Comparison of ENCODE assay signal across 24 cellular contexts in the genomic region with DNA sequence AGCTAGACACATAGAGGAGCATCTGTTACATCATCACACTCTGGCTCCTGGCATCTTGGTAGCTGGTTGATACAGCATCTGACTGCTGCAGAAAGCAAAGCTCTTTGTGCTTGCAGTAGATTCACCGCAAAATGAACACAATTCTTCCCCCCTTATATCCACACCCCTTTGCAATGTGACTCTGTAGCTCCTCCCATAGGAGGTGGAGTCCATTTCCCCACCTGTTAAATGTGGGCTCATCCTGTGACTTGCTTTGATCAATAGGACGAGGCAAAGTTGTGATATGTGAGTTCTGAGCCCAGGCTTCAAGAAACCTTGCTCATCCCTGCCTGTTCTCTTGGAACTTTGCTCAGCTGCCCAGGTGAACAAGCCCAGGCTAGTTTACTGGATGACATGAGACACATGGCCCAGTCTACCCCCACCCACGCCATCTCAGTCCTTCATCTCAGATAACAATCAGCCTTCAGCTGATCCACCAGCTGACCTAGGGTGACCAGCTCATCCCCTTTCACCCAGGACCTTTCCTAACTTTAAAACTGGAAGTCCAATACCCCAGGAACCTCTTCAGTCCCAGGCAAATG.
"Had no signal": no experiment of that assay in that cellular context is flagged by ENCODE, and none has a peak within 500 bp of the region (broad histone marks: within the 10 kb centered on the region; RNA-seq: fewer than 3 reads in every experiment).

No MANE protein-coding gene starts in this region.

- H3K4me3 Mint-ChIP-seq: activated CD8-positive, alpha-beta T cell treated with anti-CD3 and anti-CD28 coated beads for 36 hours; activated naive CD4-positive, alpha-beta T cell treated with anti-CD3 and anti-CD28 coated beads for 36 hours; activated naive CD8-positive, alpha-beta T cell treated with anti-CD3 and anti-CD28 coated beads, Interleukin-2, amount 50 U/mL, for 24 hours; dendritic cell treated with granulocyte-macrophage colony-stimulating factor and Interleukin-4, amounts not matched to agents 40 ng/mL and 50 ng/mL, for 4 days; nephron progenitor cell; stimulated activated naive CD8-positive, alpha-beta T cell treated with anti-CD3 and anti-CD28 coated beads, Interleukin-15, amount 100 ng/mL, for 72 hours had no signal

- H3K9me3 ChIP-seq: thoracic aorta, upper lobe of right lung had no signal

- H3K36me3 ChIP-seq: brain microvascular endothelial cell, thoracic aorta, upper lobe of right lung had no signal

- H3K27ac Mint-ChIP-seq: activated CD8-positive, alpha-beta T cell treated with anti-CD3 and anti-CD28 coated beads for 36 hours; activated naive CD4-positive, alpha-beta T cell treated with anti-CD3 and anti-CD28 coated beads for 36 hours; activated naive CD8-positive, alpha-beta T cell treated with anti-CD3 and anti-CD28 coated beads, Interleukin-2, amount 50 U/mL, for 24 hours; dendritic cell treated with granulocyte-macrophage colony-stimulating factor and Interleukin-4, amounts not matched to agents 40 ng/mL and 50 ng/mL, for 4 days; stimulated activated naive CD8-positive, alpha-beta T cell treated with anti-CD3 and anti-CD28 coated beads, Interleukin-15, amount 100 ng/mL, for 72 hours had no signal

- H3K9me3 Mint-ChIP-seq: activated CD8-positive, alpha-beta T cell treated with anti-CD3 and anti-CD28 coated beads for 36 hours; activated naive CD8-positive, alpha-beta T cell treated with anti-CD3 and anti-CD28 coated beads, Interleukin-2, amount 50 U/mL, for 24 hours; dendritic cell treated with granulocyte-macrophage colony-stimulating factor and Interleukin-4, amounts not matched to agents 40 ng/mL and 50 ng/mL, for 4 days; nephron progenitor cell; stimulated activated naive CD8-positive, alpha-beta T cell treated with anti-CD3 and anti-CD28 coated beads, Interleukin-15, amount 100 ng/mL, for 72 hours had no signal

- H3K4me1 Mint-ChIP-seq: activated naive CD8-positive, alpha-beta T cell treated with anti-CD3 and anti-CD28 coated beads, Interleukin-2, amount 50 U/mL, for 24 hours; stimulated activated naive CD8-positive, alpha-beta T cell treated with anti-CD3 and anti-CD28 coated beads, Interleukin-15, amount 100 ng/mL, for 72 hours had no signal

- H3K27ac ChIP-seq: brain microvascular endothelial cell, thoracic aorta, upper lobe of right lung had no signal

- H3K27me3 Mint-ChIP-seq: activated CD8-positive, alpha-beta T cell treated with anti-CD3 and anti-CD28 coated beads for 36 hours had no signal

- H3K4me3 ChIP-seq: lung, smooth muscle cell, thoracic aorta, upper lobe of right lung had no signal

- H3K4me1 ChIP-seq: upper lobe of right lung had no signal

- H3K4me2 ChIP-seq: smooth muscle cell had no signal

- DNase-seq: activated CD4-positive, alpha-beta T cell treated with anti-CD3 and anti-CD28 coated beads for 48 hours; activated CD4-positive, CD25-positive, alpha-beta regulatory T cell; activated CD8-positive, alpha-beta T cell treated with anti-CD3 and anti-CD28 coated beads for 36 hours; activated naive CD4-positive, alpha-beta T cell treated with anti-CD3 and anti-CD28 coated beads for 36 hours; activated naive CD8-positive, alpha-beta T cell treated with anti-CD3 and anti-CD28 coated beads, Interleukin-2, amount 50 U/mL, for 24 hours; activated T-cell treated with anti-CD3 and anti-CD28 coated beads, Interleukin-2, amount 50 U/mL, for 1 hour; brain microvascular endothelial cell; effector CD8-positive, alpha-beta T cell; foreskin melanocyte; glutamatergic neuron; kidney; midbrain; nephron progenitor cell; stimulated activated CD4-positive, alpha-beta T cell treated with anti-CD3 and anti-CD28 coated beads, Interleukin-4, amount 100 ng/mL, for 1 hour; stimulated activated naive CD8-positive, alpha-beta T cell treated with anti-CD3 and anti-CD28 coated beads, Interleukin-15, amount 100 ng/mL, for 72 hours; SW 1271; upper lobe of right lung had no signal

- H3K27me3 ChIP-seq: brain microvascular endothelial cell, upper lobe of right lung had no signal

- ATAC-seq: activated CD8-positive, alpha-beta T cell treated with anti-CD3 and anti-CD28 coated beads for 36 hours; activated naive CD8-positive, alpha-beta T cell treated with anti-CD3 and anti-CD28 coated beads, Interleukin-2, amount 50 U/mL, for 24 hours; left lobe of liver; sciatic nerve; stimulated activated naive CD8-positive, alpha-beta T cell treated with anti-CD3 and anti-CD28 coated beads, Interleukin-15, amount 100 ng/mL, for 72 hours; upper lobe of right lung had no signal

- FAIRE-seq: endothelial cell of umbilical vein, kidney had no signal
